In the genomic region with DNA sequence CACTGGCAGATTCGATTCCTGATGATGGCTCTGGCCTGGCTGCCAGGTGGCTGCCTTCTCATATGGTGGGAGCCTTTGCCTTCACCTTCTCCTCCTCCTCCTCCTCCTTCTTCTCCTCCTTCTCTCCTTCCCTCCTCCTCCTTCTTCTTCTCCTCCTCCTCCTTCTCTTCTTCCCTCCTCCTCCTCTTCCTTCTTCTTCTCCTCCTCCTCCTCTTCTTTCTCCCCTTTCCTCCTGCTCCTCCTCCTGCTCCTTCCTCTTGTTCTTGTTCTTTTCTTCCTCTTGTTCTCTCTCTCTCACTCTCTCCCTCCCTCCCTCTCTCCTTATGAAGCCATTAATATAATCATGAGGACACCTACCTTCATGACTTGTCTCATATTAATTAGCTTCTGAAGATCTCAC, we compare ENCODE assay signal across 11 cellular contexts.
"Had no signal": no experiment of that assay in that cellular context is flagged by ENCODE, and none has a peak within 500 bp of the region (broad histone marks: within the 10 kb centered on the region; RNA-seq: fewer than 3 reads in every experiment).

No MANE protein-coding gene starts in this region.

- ATAC-seq: GM23338, HCT116 had no signal

- H3K4me3 Mint-ChIP-seq: GM23338, H9, HFFc6 had no signal

- H3K4me3 ChIP-seq: GM23248, GM23338, HAP-1 had no signal

- H3K9me3 ChIP-seq: HAP-1 had no signal

- H2AFZ ChIP-seq: GM23248, GM23338 had no signal

- FAIRE-seq: H1, H54 had no signal

- H3K9me3 Mint-ChIP-seq: GM23338, H9, HFFc6 had no signal

- DNase-seq: GM23248, GOT3, H7, H9, HCEC 1CT, HFFc6 had no signal

- H3K9ac ChIP-seq: GM23248 had no signal

- H3K36me3 ChIP-seq: HAP-1 had no signal

- H3K27ac ChIP-seq: GM23248 had no signal

- H3K4me1 ChIP-seq: HAP-1 had no signal

- H3K27ac Mint-ChIP-seq: GM23338, H9, HFFc6 had no signal

- H3K4me2 ChIP-seq: GM23338 had no signal
